Comparison of ENCODE assay signal across 25 cellular contexts in the genomic region with DNA sequence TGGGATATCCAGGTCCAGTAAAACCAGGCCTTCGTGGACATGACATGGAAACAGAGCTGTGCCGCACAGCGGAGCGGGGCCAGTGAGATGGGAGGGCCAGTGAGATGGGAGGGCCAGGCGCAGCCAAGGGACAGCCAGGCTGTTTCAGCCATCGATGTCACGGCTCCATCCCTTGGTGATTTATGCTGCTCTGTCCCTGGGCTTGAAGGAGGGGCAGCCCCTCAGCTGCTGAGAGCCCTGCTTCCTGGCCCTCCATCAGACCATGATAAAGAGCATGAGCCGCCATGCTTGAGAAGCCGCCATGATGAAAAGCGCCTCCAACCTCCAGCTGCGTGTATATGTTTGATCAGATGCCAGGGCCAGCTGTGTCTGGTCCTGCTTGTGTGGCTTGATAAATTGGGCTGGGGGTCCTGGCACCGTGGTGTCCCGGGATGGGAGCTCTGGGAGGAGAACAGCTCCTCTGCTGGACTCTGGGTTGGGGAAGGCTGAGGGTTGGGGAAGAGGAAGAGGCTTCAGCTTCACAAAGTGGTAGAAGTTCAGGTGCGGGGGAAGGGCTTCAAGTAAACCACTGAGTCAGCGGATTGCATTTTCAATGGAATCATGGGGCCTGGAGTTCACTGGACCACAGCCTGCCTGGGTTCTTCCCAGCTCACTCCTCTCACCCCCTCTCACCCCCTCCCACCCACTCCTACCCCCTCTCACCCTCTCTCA. TPM values are rescaled to one million over a fixed set of nuclear protein-coding genes. Genes with fewer than 3 reads are reported as not detected.
DNase-seq lines count a peak whose midpoint lies in the region; ATAC-seq and TF ChIP-seq lines count a peak whose summit lies in the region.
"Had no signal": no experiment of that assay in that cellular context is flagged by ENCODE, and none has a peak within 500 bp of the region (broad histone marks: within the 10 kb centered on the region; RNA-seq: fewer than 3 reads in every experiment).

No MANE protein-coding gene starts in this region.

- H3K36me3 ChIP-seq in heart left ventricle (no peaks in the 10 kb centered on the region), tibial artery (no peaks in the 10 kb centered on the region)
- H3K36me3 ChIP-seq: gastrocnemius medialis, tibial nerve had no signal

- H3K27me3 ChIP-seq in heart left ventricle: no peaks in the 10 kb centered on the region
- no peaks in the 10 kb centered on the region for H3K27me3 ChIP-seq in tibial artery
- H3K27me3 ChIP-seq: tibial nerve had no signal

- TF ChIP-seq POLR2A in heart left ventricle (IDR thresholded peaks at IDR 0.05): no peak

- no peak overlapping the region for H3K4me3 ChIP-seq in heart left ventricle
- H3K4me3 ChIP-seq in tibial artery: no peak overlapping the region
- H3K4me3 ChIP-seq: gastrocnemius medialis, tibial nerve had no signal

- H3K4me1 ChIP-seq in heart left ventricle (peaks cover 0 to 5% (median 0%) of the 10 kb centered on the region in 12 donors), tibial artery (peaks cover 0 to 3% (median 2%) of the 10 kb centered on the region in 4 donors)
- H3K4me1 ChIP-seq: gastrocnemius medialis, parathyroid adenoma had no signal

- 94 to 97% (median 95%) methylated on average over 12 to 15 of the region's 15 CpGs for WGBS in heart left ventricle, 4 donors

- intact Hi-C loops in heart left ventricle (cut with DNase I): no loop called here
- intact Hi-C loops in tibial artery (cut with DNase I; ENCODE audit: low total_unique reads): no loop called here

- no peak for TF ChIP-seq CTCF in heart left ventricle (IDR thresholded peaks at IDR 0.05)
- TF ChIP-seq CTCF in tibial artery (IDR thresholded peaks at IDR 0.05): no peak

- H3K27ac ChIP-seq in heart left ventricle (no peak overlapping the region), tibial artery (no peak overlapping the region)
- H3K27ac ChIP-seq: 22Rv1, gastrocnemius medialis, parathyroid adenoma had no signal

- ATAC-seq in heart left ventricle: no peak
- no peak for ATAC-seq in HG03432 (IDR thresholded peaks at IDR 0.05; ENCODE audit: unreplicated experiment)
- ATAC-seq: activated CD4-positive, alpha-beta T cell treated with anti-CD3 and anti-CD28 coated beads for 36 hours; activated T-cell treated with anti-CD3 and anti-CD28 coated beads, Interleukin-2, amount 50 U/mL, for 4 hours; gastrocnemius medialis; Panc1; stimulated activated naive CD8-positive, alpha-beta T cell treated with anti-CD3 and anti-CD28 coated beads, Interleukin-15, amount 100 ng/mL, for 72 hours had no signal

- peak; percentile 12 for DNase-seq in activated CD8-positive, alpha-beta memory T cell treated with anti-CD3 and anti-CD28 coated beads, Interleukin-2, amount 50 U/mL, for 4 hours
- DNase-seq in activated CD8-positive, alpha-beta memory T cell treated with anti-CD3 and anti-CD28 coated beads, Interleukin-2, amount 50 U/mL, for 48 hours: no peak
- DNase-seq in heart left ventricle (peak in 3 of 5 donors; percentile 10 to 31 (median 23)), mesenteric fat pad (ENCODE audit: low spot score) (peak; percentile 55), tibial artery (peak; percentile 12 to 54), SKM-1 (lab: John Stamatoyannopoulos, UW; ENCODE audit: unreplicated experiment) (no peak), T-helper 2 cell (no peak)
- DNase-seq: activated CD4-positive, alpha-beta T cell treated with anti-CD3 and anti-CD28 coated beads for 36 hours; activated naive CD4-positive, alpha-beta T cell treated with Interleukin-2 at 50 U/mL for 16 hours; activated T-cell treated with anti-CD3 and anti-CD28 coated beads, Interleukin-2, amount 50 U/mL, for 4 hours; amniotic stem cell; DMS153; gastrocnemius medialis; KBM-7; MM.1S; NCI-H1436 treated with DMSO at 0.1 percent for 48 hours; NCI-H510A treated with DMSO at 0.1 percent for 48 hours; NK-92 treated with Interleukin-12 subunit alpha and Interleukin-12 subunit beta, amount 100 ng/mL, for 24 hours; stimulated activated naive CD8-positive, alpha-beta T cell treated with anti-CD3 and anti-CD28 coated beads, Interleukin-15, amount 100 ng/mL, for 72 hours had no signal

- H3K9me3 ChIP-seq in heart left ventricle (no peaks in the 10 kb centered on the region), tibial artery (no peaks in the 10 kb centered on the region)
- H3K9me3 ChIP-seq: gastrocnemius medialis, tibial nerve had no signal

RNA-seq across cellular contexts. Expression of a gene that starts 6.0 kb away (rescaled TPM):
- total RNA-seq in heart left ventricle (10 to 100 TPM in 7 of 9 donors, 1 to 10 TPM in 2; 7.6 to 91.3 (median 13.4) TPM), mesenteric fat pad (84.7 TPM)
- polyA plus RNA-seq in heart left ventricle: 10 to 100 TPM in 1 of 2 donors, 1 to 10 TPM in 1; 8.5 to 18.9 TPM
- total RNA-seq: SK-MEL-5 had no signal

Comparison
In these comparisons a context has a peak if more than half of its experiments do, and no peak if none do; other contexts are left out.
1. DNase-seq: peak in activated CD8-positive, alpha-beta memory T cell treated with anti-CD3 and anti-CD28 coated beads, Interleukin-2, amount 50 U/mL, for 4 hours (single experiment), heart left ventricle (3 of 5), mesenteric fat pad (single experiment) and tibial artery (2 of 2); none in activated CD8-positive, alpha-beta memory T cell treated with anti-CD3 and anti-CD28 coated beads, Interleukin-2, amount 50 U/mL, for 48 hours (single experiment), SKM-1 (single experiment) and T-helper 2 cell (0 of 5).